Comparison of ENCODE assay signal across 14 cellular contexts in genomic region chr5:434443-435146, GRCh38.
"Had no signal": no experiment of that assay in that cellular context is flagged by ENCODE, and none has a peak within 500 bp of the region (broad histone marks: within the 10 kb centered on the region; RNA-seq: fewer than 3 reads in every experiment).

No MANE protein-coding gene starts in this region.

- H3K9me3 Mint-ChIP-seq: activated CD4-positive, alpha-beta T cell treated with anti-CD3 and anti-CD28 coated beads, Interleukin-2, amount 10 ng/mL, durations not matched to agents 7 days and 5 days; T-cell had no signal

- H3K4me1 ChIP-seq: foreskin keratinocyte, heart left ventricle had no signal

- H3K27me3 ChIP-seq: vagina had no signal

- H3K27ac ChIP-seq: foreskin keratinocyte, heart left ventricle, neutrophil, vagina had no signal

- H3K36me3 ChIP-seq: heart left ventricle, neutrophil, vagina had no signal

- H3K27me3 Mint-ChIP-seq: activated CD4-positive, alpha-beta T cell treated with anti-CD3 and anti-CD28 coated beads, Interleukin-2, amount 10 ng/mL, durations not matched to agents 7 days and 5 days; activated naive CD8-positive, alpha-beta T cell had no signal

- H3K36me3 Mint-ChIP-seq: naive B cell, T-cell had no signal

- ATAC-seq: foreskin keratinocyte, heart left ventricle, right cardiac atrium, T-cell had no signal

- H3K4me3 ChIP-seq: heart left ventricle, vagina had no signal

- DNase-seq: activated CD4-positive, alpha-beta T cell treated with anti-CD3 and anti-CD28 coated beads, Interleukin-2, amount 10 ng/mL, durations not matched to agents 7 days and 5 days; activated T-cell treated with anti-CD3 and anti-CD28 coated beads for 4 hours; anterior cingulate cortex; foreskin keratinocyte; midbrain; naive B cell; right cardiac atrium; stimulated activated CD4-positive, alpha-beta T cell treated with anti-CD3 and anti-CD28 coated beads, Interleukin-2, amount 100 ng/mL, for 24 hours; stimulated activated naive CD4-positive, alpha-beta T cell had no signal

- H3K9me3 ChIP-seq: heart left ventricle, neutrophil, vagina had no signal

- H3K4me1 Mint-ChIP-seq: naive B cell, T-cell had no signal

- H3K27ac Mint-ChIP-seq: activated CD4-positive, alpha-beta T cell treated with anti-CD3 and anti-CD28 coated beads, Interleukin-2, amount 10 ng/mL, durations not matched to agents 7 days and 5 days; activated naive CD8-positive, alpha-beta T cell; naive B cell; T-cell had no signal

- H3K4me3 Mint-ChIP-seq: activated CD4-positive, alpha-beta T cell treated with anti-CD3 and anti-CD28 coated beads, Interleukin-2, amount 10 ng/mL, durations not matched to agents 7 days and 5 days; activated naive CD8-positive, alpha-beta T cell; naive B cell; T-cell had no signal
